In genomic region chr11:66881927-66882452, GRCh38 we compare ENCODE assay signal across 1 cellular context.
TF ChIP-seq lines count a peak whose summit lies in the region.

No MANE protein-coding gene starts in this region.

TF ChIP-seq in WTC11, 78 proteins besides CTCF, POLR2A, EP300 and RAD21 (continued from another document):
- TF ChIP-seq AFF4 (CRISPR knock-in tag; IDR thresholded peaks at IDR 0.05; ENCODE audit: borderline replicate concordance) (no peak), ZSCAN18 (CRISPR knock-in tag; IDR thresholded peaks at IDR 0.05) (no peak), OVOL2 (CRISPR knock-in tag; IDR thresholded peaks at IDR 0.05; ENCODE audit: borderline replicate concordance) (no peak), IRF1 (CRISPR knock-in tag; IDR thresholded peaks at IDR 0.05) (no peak)
